Comparison of ENCODE assay signal across 9 cellular contexts in genomic region chr1:99820546-99820945, GRCh38. TPM values are rescaled to one million over a fixed set of nuclear protein-coding genes. Genes with fewer than 3 reads are reported as not detected.
A peak's percentile ranks its signal among the peaks of the same experiment; 100 is the strongest.
DNase-seq lines count a peak whose midpoint lies in the region; ATAC-seq, FAIRE-seq and TF ChIP-seq lines count a peak whose summit lies in the region.
"Had no signal": no experiment of that assay in that cellular context is flagged by ENCODE, and none has a peak within 500 bp of the region (broad histone marks: within the 10 kb centered on the region; RNA-seq: fewer than 3 reads in every experiment).

No MANE protein-coding gene starts in this region.

- no peak overlapping the region for H3K27ac ChIP-seq in GM12878 (ENCODE audit: control insufficient read depth, insufficient read depth)
- H3K27ac ChIP-seq: ascending aorta had no signal

- H3K36me3 ChIP-seq in GM12878 (ENCODE audit: control insufficient read depth in 2 of 2, insufficient read depth in 2 of 2, low read length in 1 of 2), result no peaks in the 10 kb centered on the region
- H3K36me3 ChIP-seq: ascending aorta had no signal

- in situ Hi-C loops in GM12878 (cut with MboI), result no loop called here

- DNase-seq in GM12878 (ENCODE audit: low read depth, low spot score), result no peak
- no peak for DNase-seq in HCEC 1CT
- no peak for DNase-seq in foreskin melanocyte
- DNase-seq in NK-92 treated with Interleukin-12 subunit alpha and Interleukin-12 subunit beta, amount 100 ng/mL, for 24 hours (lab: John Stamatoyannopoulos, UW), result no peak
- DNase-seq in foreskin fibroblast, result no peak

- H3K9me3 ChIP-seq in GM12878 (replicated peaks; ENCODE audit: control insufficient read depth, insufficient read depth, low read length), result no peaks in the 10 kb centered on the region
- H3K9me3 ChIP-seq: ascending aorta had no signal

- ATAC-seq in GM18520 (IDR thresholded peaks at IDR 0.05; ENCODE audit: unreplicated experiment), result peak; percentile 92
- ATAC-seq in GM21381 (IDR thresholded peaks at IDR 0.05; ENCODE audit: unreplicated experiment), result peak; percentile 94
- peak; percentile 90 for ATAC-seq in HG03457 (IDR thresholded peaks at IDR 0.05; ENCODE audit: unreplicated experiment)
- peak; percentile 92 for ATAC-seq in GM12878

- no peak for TF ChIP-seq RAD21 in GM12878 (IDR thresholded peaks at IDR 0.05; ENCODE audit: insufficient read depth, low read depth, low read length)

- TF ChIP-seq CTCF in GM12878 (IDR thresholded peaks at IDR 0.05 in 2 of 3, conservative IDR thresholded peaks at IDR 0.05 in 1 of 3; ENCODE audit: control insufficient read depth in 2 of 3, extremely low read depth in 1 of 3, insufficient read depth in 1 of 3, low read depth in 3 of 3, low read length in 3 of 3) (no peak), foreskin fibroblast (IDR thresholded peaks at IDR 0.05; ENCODE audit: low read depth, low read length) (no peak)

- H3K4me1 ChIP-seq in GM12878 (ENCODE audit: control insufficient read depth, insufficient read depth, low read length), result peaks cover 3% of the 10 kb centered on the region; the same call in 1 of the 2 replicates
- H3K4me1 ChIP-seq: ascending aorta had no signal

- H4K20me1 ChIP-seq in GM12878 (ENCODE audit: control insufficient read depth, insufficient read depth), result no peaks in the 10 kb centered on the region

- peak; percentile 23 for FAIRE-seq in GM12878 (lab: Jason Lieb, UNC)

- TF ChIP-seq POLR2A in GM12878 (IDR thresholded peaks at IDR 0.05; ENCODE audit: low read depth, low read length), result no peak

- no peak for TF ChIP-seq EP300 in GM12878 (IDR thresholded peaks at IDR 0.05; ENCODE audit: borderline replicate concordance in 1 of 2, control insufficient read depth in 1 of 2, low read depth in 2 of 2, low read length in 2 of 2)

- 10% methylated on average over 4 of the region's 4 CpGs for WGBS in GM12878 (ENCODE audit: insufficient coverage, insufficient replicate concordance, low lambda C conversion rate, missing lambda C conversion rate)

- peak overlapping the region; percentile 69 for H2AFZ ChIP-seq in GM12878 (ENCODE audit: control insufficient read depth, low read depth, low read length)

- no peaks in the 10 kb centered on the region for H3K27me3 ChIP-seq in GM12878 (replicated peaks in 1 of 2; ENCODE audit: control insufficient read depth in 2 of 2, insufficient read depth in 2 of 2, low read length in 1 of 2)
- H3K27me3 ChIP-seq: ascending aorta had no signal

- intact Hi-C loops in GM12878 (cut with micrococcal nuclease; ENCODE audit: unreplicated experiment), result no loop called here

- no TSS peak for BruUV-seq in GM12878 (replicated peaks; lab: Mats Ljungman, UMichigan)

- POLR2A ChIA-PET in GM12878 (lab: Charles Lee), result no interaction called here

- H3K4me3 ChIP-seq in GM12878 (no peak overlapping the region), foreskin fibroblast (ENCODE audit: low read depth in 1 of 2, low read length in 2 of 2) (no peak overlapping the region)
- H3K4me3 ChIP-seq: ascending aorta had no signal

- CTCF ChIA-PET in GM12878 (lab: Yijun Ruan, JAX), result no interaction called here

- no peak overlapping the region for H3K9ac ChIP-seq in GM12878 (ENCODE audit: control insufficient read depth, insufficient read depth, low read length)

- H3K79me2 ChIP-seq in GM12878 (ENCODE audit: control insufficient read depth, insufficient read depth, low read length), result no peaks in the 10 kb centered on the region

- SMC1A ChIA-PET in GM12878 (lab: Charles Lee; ENCODE audit: uncharacterized antibody, unreplicated experiment), result no interaction called here

- H3K4me2 ChIP-seq in GM12878 (ENCODE audit: control insufficient read depth, insufficient read depth), result no peak overlapping the region; the same call in 1 of the 2 replicates

- RAD21 ChIA-PET in GM12878 (lab: Charles Lee; ENCODE audit: unreplicated experiment), result no interaction called here

TF ChIP-seq in GM12878, 131 proteins besides CTCF, POLR2A, EP300 and RAD21 (continues in another document):
- no peak for TF ChIP-seq ZNF687 (IDR thresholded peaks at IDR 0.05)
- TF ChIP-seq CREB1 (IDR thresholded peaks at IDR 0.05; ENCODE audit: low read depth), result 0 out of 2 replicates have a peak, but pooled peaks have one; percentile 23
- TF ChIP-seq PKNOX1 (IDR thresholded peaks at IDR 0.05), result peak; percentile 81
- no peak for TF ChIP-seq FOS (IDR thresholded peaks at IDR 0.05; ENCODE audit: borderline replicate concordance, extremely low read depth, insufficient read length)
- TF ChIP-seq FOXK2 (IDR thresholded peaks at IDR 0.05), result no peak

RNA-seq across cellular contexts. Expression of gene AGL, which starts 29.6 kb away (rescaled TPM):
- 61.0 and 63.9 TPM in 2 replicates for total RNA-seq in GM12878 (2013; cell fraction: nucleolus; rRNA removed)
- total RNA-seq in GM12878 (2014; rRNA removed) (13.8 and 15.8 TPM in 2 replicates), GM12878 (2014; rRNA removed; fragmentation: Illumina TruSeq; extraction: Trizol) (20.7 and 21.7 TPM in 2 replicates), GM12878 (2021) (21.1 and 21.6 TPM in 2 replicates)
- polyA plus RNA-seq in GM12878 (2011; ENCODE audit: low read depth), result 4.9 TPM
- polyA plus RNA-seq in GM12878 (2011; rRNA removed) (13.6 and 23.3 TPM in 2 replicates), GM12878 (2014; fragmentation: Illumina TruSeq; extraction: Trizol) (16.6 and 21.6 TPM in 2 replicates), GM12878 (2014; fragmentation: Nextera tagmentation; extraction: Ambion mirVana) (1 to 10 TPM; 5.6 to 7.4 TPM), GM12878 (2014; rRNA removed) (7.9 and 8.5 TPM in 2 replicates), GM12878 (2016; fragmentation: Nextera tagmentation; extraction: Ambion mirVana) (10 to 100 TPM; 11.0 to 15.3 TPM)
- polyA plus RNA-seq in GM12878 (2011; cell fraction: cytosol; rRNA removed), result 3.8 and 5.4 TPM in 2 replicates
- polyA plus RNA-seq in GM12878 (2011; cell fraction: nucleus; rRNA removed), result 14.7 and 16.5 TPM in 2 replicates
- 8.3 and 10.5 TPM in 2 replicates for polyA plus RNA-seq in GM12878 (2012)
- 21.2 and 31.0 TPM in 2 replicates for polyA minus RNA-seq in GM12878 (2011; rRNA and poly(A)+ RNA removed)
- 13.2 and 13.8 TPM in 2 replicates for polyA minus RNA-seq in GM12878 (2011; cell fraction: cytosol; rRNA and poly(A)+ RNA removed)
- polyA minus RNA-seq in GM12878 (2011; cell fraction: nucleus; rRNA and poly(A)+ RNA removed), result 9.7 and 13.1 TPM in 2 replicates

RNA-seq across cellular contexts. Expression of gene FRRS1, which starts 54.1 kb away (rescaled TPM):
- total RNA-seq in GM12878 (2013; cell fraction: nucleolus; rRNA removed), result 113 and 114 TPM in 2 replicates
- total RNA-seq in GM12878 (2014; rRNA removed) (12.6 and 15.1 TPM in 2 replicates), GM12878 (2014; rRNA removed; fragmentation: Illumina TruSeq; extraction: Trizol) (16.1 and 17.1 TPM in 2 replicates), GM12878 (2021) (10.4 and 10.7 TPM in 2 replicates)
- polyA plus RNA-seq in GM12878 (2011; ENCODE audit: low read depth), result 1.9 TPM
- polyA plus RNA-seq in GM12878 (2011; rRNA removed) (18.9 and 25.0 TPM in 2 replicates), GM12878 (2014; fragmentation: Illumina TruSeq; extraction: Trizol) (8.3 and 10.7 TPM in 2 replicates), GM12878 (2014; fragmentation: Nextera tagmentation; extraction: Ambion mirVana) (under 1 TPM; 0.22 to 0.55 TPM), GM12878 (2014; rRNA removed) (6.5 and 7.6 TPM in 2 replicates), GM12878 (2016; fragmentation: Nextera tagmentation; extraction: Ambion mirVana) (1 to 10 TPM in 1 of 2 experiments, under 1 TPM in 1; 0.13 to 1.1 TPM)
- polyA plus RNA-seq in GM12878 (2011; cell fraction: cytosol; rRNA removed), result 9.4 and 12.2 TPM in 2 replicates
- polyA plus RNA-seq in GM12878 (2011; cell fraction: nucleus; rRNA removed), result 15.1 and 15.7 TPM in 2 replicates
- 3.1 and 4.8 TPM in 2 replicates for polyA plus RNA-seq in GM12878 (2012)
- 56.5 and 65.2 TPM in 2 replicates for polyA minus RNA-seq in GM12878 (2011; rRNA and poly(A)+ RNA removed)
- 12.3 and 15.0 TPM in 2 replicates for polyA minus RNA-seq in GM12878 (2011; cell fraction: cytosol; rRNA and poly(A)+ RNA removed)
- 21.4 and 23.7 TPM in 2 replicates for polyA minus RNA-seq in GM12878 (2011; cell fraction: nucleus; rRNA and poly(A)+ RNA removed)
